Comparison of ENCODE assay signal across 8 cellular contexts in genomic region chr19:55339225-55340143, GRCh38. TPM values are rescaled to one million over a fixed set of nuclear protein-coding genes. Genes with fewer than 3 reads are reported as not detected.
DNase-seq lines count a peak whose midpoint lies in the region; ATAC-seq and TF ChIP-seq lines count a peak whose summit lies in the region.

KMT5C (plus strand) TSS chr19:55339876; CDS start chr19:55341937, 2,061 bp downstream.

- H3K9ac ChIP-seq in SK-N-SH: peak within 1 kb of the TSS; percentile 99

- DNase-seq in GM06990 (ENCODE audit: extremely low read depth, insufficient read length): peak; percentile 100
- DNase-seq in NCI-H1048 (lab: John Stamatoyannopoulos, UW): peak; percentile 100
- DNase-seq in SK-N-SH: peak; percentile 97
- peak; percentile 100 for DNase-seq in activated naive CD4-positive, alpha-beta T cell treated with anti-CD3 and anti-CD28 coated beads, Interleukin-2, amount 50 U/mL, for 16 hours
- DNase-seq in germinal center (ENCODE audit: low spot score): peak; percentile 99
- peak; percentile 100 for DNase-seq in non-pigmented ciliary epithelial cell (ENCODE audit: low read depth)
- DNase-seq in suprapubic skin (ENCODE audit: low spot score in 2 of 2): peak; percentile 100

- H3K36me3 ChIP-seq in GM06990 (ENCODE audit: control insufficient read depth, insufficient read depth, low read length) (no peaks in the 10 kb centered on the region; the same call in none of the 2 replicates), SK-N-SH (replicated peaks in 1 of 2; ENCODE audit: control insufficient read depth in 1 of 2, insufficient read depth in 2 of 2, low read length in 1 of 2) (peaks cover 0 to 4% of the 10 kb centered on the region in 2 experiments), suprapubic skin (peaks cover 19% of the 10 kb centered on the region)

- no peaks in the 10 kb centered on the region for H4K20me1 ChIP-seq in SK-N-SH (ENCODE audit: insufficient read depth)

- no peak for TF ChIP-seq CTCF in GM06990 (IDR thresholded peaks at IDR 0.05; ENCODE audit: insufficient read depth, low read length, poor library complexity, severe bottlenecking)
- peak; percentile 33; the same call in 1 of the 2 replicates for TF ChIP-seq CTCF in SK-N-SH (IDR thresholded peaks at IDR 0.05)
- peak in 1 of 2 donors; percentile 42 for TF ChIP-seq CTCF in suprapubic skin (IDR thresholded peaks at IDR 0.05)

- H3F3A ChIP-seq in SK-N-SH (replicated peaks; ENCODE audit: insufficient read depth): no peaks in the 10 kb centered on the region

- H3K4me2 ChIP-seq in SK-N-SH: peak within 1 kb of the TSS; percentile 100

- POLR2A ChIA-PET in SK-N-SH (lab: Yijun Ruan, JAX): interaction anchor here (0.6 to 2.0 kb wide), 15 partner anchors 13 to 1227 kb away, joined by 3 to 21 read pairs (median 4); partner anchors contain the start of genes PPP6R1, TMEM238, TMEM86B and UBE2S

- no peak for TF ChIP-seq EP300 in SK-N-SH (IDR thresholded peaks at IDR 0.05; ENCODE audit: borderline replicate concordance in 1 of 2, low read depth in 1 of 2, low read length in 1 of 2)
- no peak for TF ChIP-seq EP300 in suprapubic skin (IDR thresholded peaks at IDR 0.05)

- H3K27ac ChIP-seq in SK-N-SH (ENCODE audit: low read depth in 2 of 2, low read length in 1 of 2) (peak within 1 kb of the TSS; percentile 97 to 98), suprapubic skin (peak within 1 kb of the TSS; percentile 94)

- under 1% methylated on average over 51 of the region's 84 CpGs for WGBS in SK-N-SH (ENCODE audit: low lambda C conversion rate)
- 0% methylated on average over 21 of the region's 84 CpGs for WGBS in suprapubic skin

- no peaks in the 10 kb centered on the region for H3K9me2 ChIP-seq in SK-N-SH

- CTCF ChIA-PET in SK-N-SH (lab: Yijun Ruan, JAX): interaction anchor here (0.8 to 2.4 kb wide), 8 partner anchors 11 to 60 kb away, joined by 3 to 11 read pairs (median 4); partner anchors contain the start of gene HSPBP1

- no peaks in the 10 kb centered on the region for H3K9me3 ChIP-seq in SK-N-SH
- no peaks in the 10 kb centered on the region for H3K9me3 ChIP-seq in suprapubic skin

- TF ChIP-seq RAD21 in SK-N-SH (IDR thresholded peaks at IDR 0.05; ENCODE audit: low read length): peak; percentile 8; the same call in 1 of the 2 replicates

- H3K27me3 ChIP-seq in GM06990 (replicated peaks; ENCODE audit: control insufficient read depth, insufficient read depth, low read length) (no peaks in the 10 kb centered on the region), SK-N-SH (ENCODE audit: insufficient read depth) (no peaks in the 10 kb centered on the region), suprapubic skin (no peaks in the 10 kb centered on the region)

- H3K79me2 ChIP-seq in SK-N-SH (ENCODE audit: insufficient read depth): peaks cover 9% of the 10 kb centered on the region; the same call in 1 of the 2 replicates

- H3K4me3 ChIP-seq in GM06990 (replicated peaks; ENCODE audit: low read depth, low read length) (peak within 1 kb of the TSS; percentile 71), SK-N-SH (ENCODE audit: low read depth in 2 of 2, low read length in 1 of 2) (peak within 1 kb of the TSS; percentile 75), suprapubic skin (peak within 1 kb of the TSS; percentile 89)

- H2AFZ ChIP-seq in SK-N-SH (ENCODE audit: low read depth): peak within 1 kb of the TSS; percentile 90; the same call in 1 of the 2 replicates

- peaks cover 0 to 31% of the 10 kb centered on the region in 2 experiments; a peak in 2 of 4 replicates for H3K4me1 ChIP-seq in SK-N-SH (ENCODE audit: control insufficient read depth in 1 of 2, insufficient read depth in 2 of 2, low read depth in 1 of 2, low read length in 1 of 2)
- H3K4me1 ChIP-seq in suprapubic skin: peaks cover 30% of the 10 kb centered on the region

- ATAC-seq in HG02571 (IDR thresholded peaks at IDR 0.05; ENCODE audit: unreplicated experiment): peak; percentile 84

- TF ChIP-seq POLR2A in suprapubic skin (IDR thresholded peaks at IDR 0.05): peak in 1 of 2 donors; percentile 80

TF ChIP-seq in SK-N-SH, 30 proteins besides CTCF, POLR2A, EP300 and RAD21:
- TF ChIP-seq GABPA (IDR thresholded peaks at IDR 0.05; ENCODE audit: low read depth) (peak; percentile 45), SIN3A (IDR thresholded peaks at IDR 0.05; ENCODE audit: borderline replicate concordance, low read depth, low read length) (peak; percentile 65; the same call in 1 of the 2 replicates), NRF1 (IDR thresholded peaks at IDR 0.05; ENCODE audit: low read depth, low read length) (peak; percentile 61; the same call in 1 of the 2 replicates), MXI1 (IDR thresholded peaks at IDR 0.05; ENCODE audit: low read depth, low read length) (peak; percentile 39; the same call in 1 of the 2 replicates), IRF3 (IDR thresholded peaks at IDR 0.05; ENCODE audit: low read depth, low read length) (peak; percentile 84), ZBTB33 (IDR thresholded peaks at IDR 0.05; ENCODE audit: borderline replicate concordance, low read depth) (no peak), USF2 (IDR thresholded peaks at IDR 0.05; ENCODE audit: borderline replicate concordance, low read depth, low read length) (no peak), MAX (IDR thresholded peaks at IDR 0.05; ENCODE audit: low read depth) (peak; percentile 7; the same call in 1 of the 2 replicates), USF1 (IDR thresholded peaks at IDR 0.05; ENCODE audit: borderline replicate concordance, low read depth) (no peak), FOXM1 (IDR thresholded peaks at IDR 0.05; ENCODE audit: low read depth) (no peak), PBX3 (IDR thresholded peaks at IDR 0.05) (peak; percentile 98), RCOR1 (IDR thresholded peaks at IDR 0.05; ENCODE audit: low read length) (no peak), POLR2AphosphoS5 (IDR thresholded peaks at IDR 0.05; ENCODE audit: low read depth, low read length) (peak; percentile 67), RXRA (IDR thresholded peaks at IDR 0.05; ENCODE audit: borderline replicate concordance, low read depth) (no peak), CHD2 (IDR thresholded peaks at IDR 0.05; ENCODE audit: low read length, partially characterized antibody) (peak; percentile 90), RFX5 (IDR thresholded peaks at IDR 0.05; ENCODE audit: low read length) (peak; percentile 92), GATA2 (CRISPR knock-in tag; IDR thresholded peaks at IDR 0.05) (peak; percentile 78)

RNA-seq across cellular contexts. Expression of gene KMT5C, which starts in this region (rescaled TPM):
- polyA plus RNA-seq in SK-N-SH (2012; rRNA removed): 14.0 and 14.4 TPM in 2 replicates
- 3.7 and 5.8 TPM in 2 replicates for polyA plus RNA-seq in SK-N-SH (2012; cell fraction: cytosol; rRNA removed)
- 79.1 and 122 TPM in 2 replicates for polyA plus RNA-seq in SK-N-SH (2012; cell fraction: nucleus; rRNA removed)
- 10 to 100 TPM; 17.3 to 61.8 (median 39.1) TPM for total RNA-seq in suprapubic skin

Comparison
In these comparisons a context has a peak if more than half of its experiments do, and no peak if none do; other contexts are left out.
1. Peak in every context shown above with its lines: DNase-seq, ATAC-seq, H3K4me3 ChIP-seq and H3K27ac ChIP-seq.